Comparison of ENCODE assay signal across 8 cellular contexts in the genomic region with DNA sequence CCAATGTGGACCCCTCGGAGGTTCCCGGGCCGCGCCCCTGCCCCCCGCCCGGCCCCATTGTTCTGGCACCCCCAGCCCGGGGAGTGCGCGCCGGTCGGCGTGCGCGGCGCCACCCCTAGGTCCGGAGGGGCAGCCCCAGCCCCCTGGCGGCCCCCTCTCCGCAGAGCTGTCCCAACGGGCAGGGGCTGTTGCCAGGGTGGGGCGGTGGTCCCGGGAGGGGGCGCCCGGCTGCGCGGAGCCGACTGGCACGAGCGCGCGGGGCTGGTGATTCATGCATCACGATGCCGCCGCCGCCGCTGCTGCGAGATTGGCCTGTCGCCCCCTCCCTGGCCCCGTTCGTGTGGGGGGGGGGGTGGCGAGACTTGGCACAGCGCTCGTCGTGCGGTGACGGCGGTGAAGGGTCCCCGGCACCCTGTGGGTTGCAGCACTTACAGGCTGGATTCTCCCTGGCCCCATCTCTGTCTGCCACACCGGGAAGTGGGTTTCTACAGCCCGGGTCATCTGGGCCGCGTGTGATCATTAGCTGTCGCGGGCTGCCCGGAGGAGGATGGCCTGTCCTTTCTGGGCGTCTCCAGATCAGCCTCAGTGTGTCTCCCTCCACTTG. TPM values are rescaled to one million over a fixed set of nuclear protein-coding genes. Genes with fewer than 3 reads are reported as not detected.
A peak's percentile ranks its signal among the peaks of the same experiment; 100 is the strongest.
DNase-seq lines count a peak whose midpoint lies in the region; ATAC-seq and TF ChIP-seq lines count a peak whose summit lies in the region.

No MANE protein-coding gene starts in this region.

- ATAC-seq in CD4-positive, CD25-positive, alpha-beta regulatory T cell (ENCODE audit: low read depth in 2 of 2): peak in 1 of 2 donors; percentile 21
- ATAC-seq in GM19397 (IDR thresholded peaks at IDR 0.05; ENCODE audit: unreplicated experiment) (no peak), HG02973 (IDR thresholded peaks at IDR 0.05; ENCODE audit: unreplicated experiment) (no peak), HG02763 (IDR thresholded peaks at IDR 0.05; ENCODE audit: unreplicated experiment) (no peak)

- H3K4me3 ChIP-seq in CD4-positive, CD25-positive, alpha-beta regulatory T cell (ENCODE audit: low read depth, low read length): no peak overlapping the region
- peak overlapping the region; percentile 34 to 65 (median 50) for H3K4me3 ChIP-seq in Peyer's patch
- peak overlapping the region; percentile 65; the same call in 1 of the 2 replicates for H3K4me3 ChIP-seq in iPS DF 6.9 (ENCODE audit: low read length)

- TF ChIP-seq CTCF in Peyer's patch (IDR thresholded peaks at IDR 0.05): no peak

- no peaks in the 10 kb centered on the region for H3K36me3 Mint-ChIP-seq in CD4-positive, CD25-positive, alpha-beta regulatory T cell
- no peaks in the 10 kb centered on the region for H3K36me3 Mint-ChIP-seq in activated naive CD8-positive, alpha-beta T cell treated with anti-CD3 and anti-CD28 coated beads for 36 hours

- DNase-seq in CD4-positive, CD25-positive, alpha-beta regulatory T cell: peak in 2 of 3 donors; percentile 6 to 7
- DNase-seq in Peyer's patch (no peak), iPS DF 6.9 (ENCODE audit: low read depth, low spot score) (no peak)
- peak; percentile 35 for DNase-seq in activated naive CD8-positive, alpha-beta T cell treated with anti-CD3 and anti-CD28 coated beads for 36 hours
- peak in 2 of 3 donors; percentile 24 for DNase-seq in stimulated activated CD4-positive, alpha-beta T cell treated with anti-CD3 and anti-CD28 coated beads, Interleukin-12 subunit alpha, Interleukin-12 subunit beta, amount 100 ng/mL, for 48 hours (ENCODE audit: low read depth in 2 of 3, low spot score in 1 of 3)

- peaks cover 0 to 2% (median 0%) of the 10 kb centered on the region in 7 donors for H3K9me3 Mint-ChIP-seq in CD4-positive, CD25-positive, alpha-beta regulatory T cell
- no peaks in the 10 kb centered on the region for H3K9me3 Mint-ChIP-seq in activated naive CD8-positive, alpha-beta T cell treated with anti-CD3 and anti-CD28 coated beads for 36 hours

- H3K4me1 Mint-ChIP-seq in CD4-positive, CD25-positive, alpha-beta regulatory T cell: peaks cover 0 to 14% (median 4%) of the 10 kb centered on the region in 4 donors
- H3K4me1 Mint-ChIP-seq in activated naive CD8-positive, alpha-beta T cell treated with anti-CD3 and anti-CD28 coated beads for 36 hours: peaks cover 7% of the 10 kb centered on the region

- no CpG with 5 or more reads among the region's 55 CpGs for WGBS in iPS DF 6.9 (ENCODE audit: insufficient coverage, insufficient read length)

- peak overlapping the region; percentile 15 to 81 (median 62) for H3K4me3 Mint-ChIP-seq in CD4-positive, CD25-positive, alpha-beta regulatory T cell
- H3K4me3 Mint-ChIP-seq in activated naive CD8-positive, alpha-beta T cell treated with anti-CD3 and anti-CD28 coated beads for 36 hours: peak overlapping the region; percentile 73

- H3K27me3 ChIP-seq in CD4-positive, CD25-positive, alpha-beta regulatory T cell (ENCODE audit: control insufficient read depth, insufficient read depth, low read length): no peaks in the 10 kb centered on the region
- H3K27me3 ChIP-seq in Peyer's patch: peaks cover 0 to 7% of the 10 kb centered on the region in 2 donors
- no peaks in the 10 kb centered on the region for H3K27me3 ChIP-seq in iPS DF 6.9 (ENCODE audit: control insufficient read depth, insufficient read depth, low read length)

- H3K27ac ChIP-seq in CD4-positive, CD25-positive, alpha-beta regulatory T cell (ENCODE audit: insufficient read depth, low read length, poor library complexity, severe bottlenecking): no peak overlapping the region
- H3K27ac ChIP-seq in Peyer's patch (peak overlapping the region in 3 of 4 donors; percentile 46 to 82 (median 50)), iPS DF 6.9 (ENCODE audit: low read length) (no peak overlapping the region)

- no peak overlapping the region for H3K27ac Mint-ChIP-seq in CD4-positive, CD25-positive, alpha-beta regulatory T cell
- peak overlapping the region; percentile 68 for H3K27ac Mint-ChIP-seq in activated naive CD8-positive, alpha-beta T cell treated with anti-CD3 and anti-CD28 coated beads for 36 hours

- peaks cover 17% of the 10 kb centered on the region for H3K27me3 Mint-ChIP-seq in CD4-positive, CD25-positive, alpha-beta regulatory T cell
- H3K27me3 Mint-ChIP-seq in activated naive CD8-positive, alpha-beta T cell treated with anti-CD3 and anti-CD28 coated beads for 36 hours: peaks cover 28% of the 10 kb centered on the region

- no peak for TF ChIP-seq POLR2A in Peyer's patch (IDR thresholded peaks at IDR 0.05)

- H3K36me3 ChIP-seq in CD4-positive, CD25-positive, alpha-beta regulatory T cell (ENCODE audit: control insufficient read depth, insufficient read depth, low read length): no peaks in the 10 kb centered on the region
- H3K36me3 ChIP-seq in Peyer's patch (no peaks in the 10 kb centered on the region), iPS DF 6.9 (ENCODE audit: control insufficient read depth, insufficient read depth, low read length) (no peaks in the 10 kb centered on the region)

- H3K9me3 ChIP-seq in CD4-positive, CD25-positive, alpha-beta regulatory T cell (ENCODE audit: control insufficient read depth in 2 of 2, low read length in 2 of 2): no peaks in the 10 kb centered on the region
- H3K9me3 ChIP-seq in Peyer's patch (no peaks in the 10 kb centered on the region), iPS DF 6.9 (ENCODE audit: control insufficient read depth, insufficient read depth, low read length) (no peaks in the 10 kb centered on the region)

- H3K4me1 ChIP-seq in CD4-positive, CD25-positive, alpha-beta regulatory T cell (ENCODE audit: control insufficient read depth, insufficient read depth, low read length, poor library complexity, severe bottlenecking): peaks cover 4% of the 10 kb centered on the region
- H3K4me1 ChIP-seq in Peyer's patch (peaks cover 0 to 13% (median 4%) of the 10 kb centered on the region in 4 donors), iPS DF 6.9 (ENCODE audit: control insufficient read depth, insufficient read depth, low read length) (0 out of 2 replicates have a peak, but pooled peaks cover 3% of the 10 kb centered on the region)

RNA-seq across cellular contexts. Expression of a gene that starts 0.8 kb away (rescaled TPM):
- 0.22 TPM for total RNA-seq in CD4-positive, CD25-positive, alpha-beta regulatory T cell
- polyA plus RNA-seq in CD4-positive, CD25-positive, alpha-beta regulatory T cell: not detected
- 1 to 10 TPM in 3 of 4 donors, under 1 TPM in 1; 0.70 to 6.6 (median 4.1) TPM for total RNA-seq in Peyer's patch
- 10 to 100 TPM; 10.5 to 11.9 TPM for total RNA-seq in activated naive CD8-positive, alpha-beta T cell treated with anti-CD3 and anti-CD28 coated beads for 36 hours

Comparison
In these comparisons a context has a peak if more than half of its experiments do, and no peak if none do; other contexts are left out.
1. DNase-seq: peak in CD4-positive, CD25-positive, alpha-beta regulatory T cell (2 of 3), activated naive CD8-positive, alpha-beta T cell treated with anti-CD3 and anti-CD28 coated beads for 36 hours (single experiment) and stimulated activated CD4-positive, alpha-beta T cell treated with anti-CD3 and anti-CD28 coated beads, Interleukin-12 subunit alpha, Interleukin-12 subunit beta, amount 100 ng/mL, for 48 hours (2 of 3); none in Peyer's patch (0 of 3) and iPS DF 6.9 (single experiment).
2. H3K27ac ChIP-seq: peak in Peyer's patch (3 of 4); none in CD4-positive, CD25-positive, alpha-beta regulatory T cell (single experiment) and iPS DF 6.9 (single experiment).